In genomic region chr10:13348216-13349017, GRCh38 we compare ENCODE assay signal across 8 cellular contexts. TPM values are rescaled to one million over a fixed set of nuclear protein-coding genes. Genes with fewer than 3 reads are reported as not detected.
DNase-seq lines count a peak whose midpoint lies in the region; ATAC-seq and TF ChIP-seq lines count a peak whose summit lies in the region.

SEPHS1 (minus strand) TSS chr10:13348293; CDS start chr10:13344950, 3,343 bp downstream.

- POLR2A ChIA-PET in RWPE1 (lab: Yijun Ruan, JAX; ENCODE audit: low non-redundant PET), result no interaction called here

- H3K27ac ChIP-seq in RWPE1, result peak within 1 kb of the TSS; percentile 99

- no peak for TF ChIP-seq CTCF in RWPE1 (conservative IDR thresholded peaks at IDR 0.05; ENCODE audit: low read depth)
- no peak for TF ChIP-seq CTCF in fibroblast of the aortic adventitia (IDR thresholded peaks at IDR 0.05; ENCODE audit: insufficient read depth, low read length)
- no peak for TF ChIP-seq CTCF in nephron (IDR thresholded peaks at IDR 0.05; ENCODE audit: unreplicated experiment in 3 of 3)

- no peaks in the 10 kb centered on the region for H3K9me3 Mint-ChIP-seq in nephron
- H3K9me3 Mint-ChIP-seq in stimulated activated naive CD8-positive, alpha-beta T cell treated with anti-CD3 and anti-CD28 coated beads, Interleukin-15, amount 100 ng/mL, for 72 hours, result no peaks in the 10 kb centered on the region

- H3K36me3 Mint-ChIP-seq in nephron (ENCODE audit: low read depth), result peaks cover 11% of the 10 kb centered on the region

- H3K4me1 Mint-ChIP-seq in nephron, result peaks cover 28% of the 10 kb centered on the region
- H3K4me1 Mint-ChIP-seq in stimulated activated naive CD8-positive, alpha-beta T cell treated with anti-CD3 and anti-CD28 coated beads, Interleukin-15, amount 100 ng/mL, for 72 hours, result peaks cover 66% of the 10 kb centered on the region

- peak within 1 kb of the TSS; percentile 78 for H3K4me3 ChIP-seq in fibroblast of the aortic adventitia (ENCODE audit: low read depth, low read length)

- peak within 1 kb of the TSS; percentile 91 to 98 (median 95) for H3K4me3 Mint-ChIP-seq in nephron
- peak within 1 kb of the TSS; percentile 91 to 92 for H3K4me3 Mint-ChIP-seq in stimulated activated naive CD8-positive, alpha-beta T cell treated with anti-CD3 and anti-CD28 coated beads, Interleukin-15, amount 100 ng/mL, for 72 hours

- H3K27me3 Mint-ChIP-seq in nephron (ENCODE audit: low read depth), result peaks cover 32% of the 10 kb centered on the region
- no peaks in the 10 kb centered on the region for H3K27me3 Mint-ChIP-seq in stimulated activated naive CD8-positive, alpha-beta T cell treated with anti-CD3 and anti-CD28 coated beads, Interleukin-15, amount 100 ng/mL, for 72 hours

- peak; percentile 94 for DNase-seq in D341Med (ENCODE audit: low spot score)
- DNase-seq in HUDEP-2 (lab: John Stamatoyannopoulos, UW; ENCODE audit: unreplicated experiment in 76 of 76), result peak in 68 of 76 experiments; percentile 15 to 78 (median 56)
- DNase-seq in RWPE1 (ENCODE audit: low spot score), result peak; percentile 83
- DNase-seq in activated T-helper 9 cell treated with anti-CD3 and anti-CD28 coated beads, Interleukin-2, amount 50 U/mL, for 16 hours (ENCODE audit: low read depth), result peak; percentile 76
- DNase-seq in fibroblast of the aortic adventitia (ENCODE audit: low read depth), result peak; percentile 68
- DNase-seq in stimulated activated naive CD8-positive, alpha-beta T cell treated with anti-CD3 and anti-CD28 coated beads, Interleukin-15, amount 100 ng/mL, for 72 hours, result peak; percentile 84 to 89

- H3K27ac Mint-ChIP-seq in nephron, result peak within 1 kb of the TSS; percentile 99 to 100 (median 100)
- peak within 1 kb of the TSS; percentile 98 for H3K27ac Mint-ChIP-seq in stimulated activated naive CD8-positive, alpha-beta T cell treated with anti-CD3 and anti-CD28 coated beads, Interleukin-15, amount 100 ng/mL, for 72 hours

- CTCF ChIA-PET in RWPE1 (lab: Yijun Ruan, JAX), result no interaction called here

- peak; percentile 16 for ATAC-seq in GM19468 (IDR thresholded peaks at IDR 0.05; ENCODE audit: extremely low read depth, unreplicated experiment)
- ATAC-seq in stimulated activated naive CD8-positive, alpha-beta T cell treated with anti-CD3 and anti-CD28 coated beads, Interleukin-15, amount 100 ng/mL, for 72 hours, result peak; percentile 87

RNA-seq across cellular contexts. Expression of gene SEPHS1, which starts in this region (rescaled TPM):
- total RNA-seq in fibroblast of the aortic adventitia (ENCODE audit: low replicate concordance), result 9.8 and 35.2 TPM in 2 replicates

Comparison
In these comparisons a context has a peak if more than half of its experiments do, and no peak if none do; other contexts are left out.
1. Peak in every context shown above with its lines: DNase-seq, ATAC-seq, H3K4me3 ChIP-seq and H3K27ac ChIP-seq.